21 cellular contexts compared by ENCODE assay signal in genomic region chr6:133218831-133219230, GRCh38. TPM values are rescaled to one million over a fixed set of nuclear protein-coding genes. Genes with fewer than 3 reads are reported as not detected.
"Had no signal": no experiment of that assay in that cellular context is flagged by ENCODE, and none has a peak within 500 bp of the region (broad histone marks: within the 10 kb centered on the region; RNA-seq: fewer than 3 reads in every experiment).

No MANE protein-coding gene starts in this region.

- DNase-seq: activated B cell treated with CpG ODN at 0.5 μM for 24 hours; activated CD4-positive, alpha-beta memory T cell treated with anti-CD3 and anti-CD28 coated beads for 36 hours; activated CD4-positive, alpha-beta T cell treated with anti-CD3 and anti-CD28 coated beads for 4 hours; activated T-cell treated with anti-CD3 and anti-CD28 coated beads for 4 hours; body of pancreas; central memory CD4-positive, alpha-beta T cell; endodermal cell; erythroblast; heart right ventricle; mesendoderm; naive thymus-derived CD8-positive, alpha-beta T cell; pancreas; retina; stimulated activated CD4-positive, alpha-beta T cell treated with anti-CD3 and anti-CD28 coated beads, Interleukin-12 subunit alpha, Interleukin-12 subunit beta, amount 100 ng/mL, for 4 hours; stimulated activated CD4-positive, alpha-beta T cell treated with anti-CD3 and anti-CD28 coated beads, Interleukin-1b, Interleukin-23, amount 100 ng/mL, for 48 hours; stimulated activated CD8-positive, alpha-beta memory T cell treated with anti-CD3 and anti-CD28 coated beads, Interleukin-4, amount 100 ng/mL, for 48 hours; stimulated activated naive CD4-positive, alpha-beta T cell; T-cell; thyroid gland had no signal

- H3K4me1 ChIP-seq: body of pancreas, heart right ventricle, pancreas, thyroid gland had no signal

- H3K4me3 ChIP-seq: body of pancreas, heart right ventricle, pancreas, thyroid gland had no signal

- H3K27me3 ChIP-seq: body of pancreas, heart right ventricle, neutrophil, pancreas, thyroid gland had no signal

- ATAC-seq: body of pancreas; heart right ventricle; naive thymus-derived CD8-positive, alpha-beta T cell; pancreas; T-cell had no signal

- H3K36me3 ChIP-seq: heart right ventricle, neutrophil, pancreas, thyroid gland had no signal

- H3K27ac ChIP-seq: body of pancreas, heart right ventricle, neutrophil, pancreas, thyroid gland had no signal

- H3K9me3 ChIP-seq: body of pancreas, heart right ventricle, neutrophil, pancreas, thyroid gland had no signal

RNA-seq across cellular contexts. Expression of gene EYA4, which starts 22.3 kb away (rescaled TPM):
- total RNA-seq: activated CD4-positive, alpha-beta memory T cell treated with anti-CD3 and anti-CD28 coated beads for 36 hours; activated T-helper 1 cell treated with anti-CD3 and anti-CD28 coated beads, Interleukin-12 subunit alpha, Interleukin-12 subunit beta, Interleukin-2, Interleukin-4 antibody, amounts not matched to agents 30 ng/mL and 10 ng/mL and 1 ng/mL, durations not matched to agents 14 hours and 24 hours and 36 hours; naive thymus-derived CD8-positive, alpha-beta T cell had no signal
- polyA plus RNA-seq: naive thymus-derived CD8-positive, alpha-beta T cell had no signal
